In genomic region chr17:42653179-42654124, GRCh38 we compare ENCODE assay signal across 9 cellular contexts. TPM values are rescaled to one million over a fixed set of nuclear protein-coding genes. Genes with fewer than 3 reads are reported as not detected.
DNase-seq lines count a peak whose midpoint lies in the region; TF ChIP-seq lines count a peak whose summit lies in the region.
"Had no signal": no experiment of that assay in that cellular context is flagged by ENCODE, and none has a peak within 500 bp of the region (broad histone marks: within the 10 kb centered on the region; RNA-seq: fewer than 3 reads in every experiment).

No MANE protein-coding gene starts in this region.

- H3K9me3 ChIP-seq in HUES6 (ENCODE audit: control insufficient read depth, insufficient read depth, low read depth, low read length) (no peaks in the 10 kb centered on the region), stomach smooth muscle (ENCODE audit: control insufficient read depth in 2 of 2, low read length in 2 of 2) (no peaks in the 10 kb centered on the region)
- H3K9me3 ChIP-seq: neutrophil had no signal

- H3K9ac ChIP-seq in HUES6 (ENCODE audit: low read length) = peak overlapping the region; percentile 55
- peak overlapping the region; percentile 59 to 79 for H3K9ac ChIP-seq in stomach smooth muscle (ENCODE audit: low read length in 2 of 2)

- H3K36me3 ChIP-seq in HUES6 (ENCODE audit: control insufficient read depth, insufficient read depth, low read length) (no peaks in the 10 kb centered on the region), kidney epithelial cell (ENCODE audit: control insufficient read depth, insufficient read depth, low read length) (no peaks in the 10 kb centered on the region), stomach smooth muscle (ENCODE audit: control insufficient read depth in 2 of 2, insufficient read depth in 2 of 2, low read length in 2 of 2) (no peaks in the 10 kb centered on the region)
- H3K36me3 ChIP-seq: neutrophil had no signal

- H3K4me3 ChIP-seq in HUES6 (ENCODE audit: low read depth, low read length) (peak overlapping the region; percentile 31), choroid plexus epithelial cell (ENCODE audit: low read depth, low read length) (peak overlapping the region; percentile 56), kidney epithelial cell (ENCODE audit: low read depth, low read length) (peak overlapping the region; percentile 13), stomach smooth muscle (ENCODE audit: low read length in 2 of 2) (peak overlapping the region; percentile 72)

- H3K27ac ChIP-seq in HUES6 (ENCODE audit: low read depth, low read length) (no peak overlapping the region; the same call in 1 of the 2 replicates), stomach smooth muscle (ENCODE audit: low read length) (peak overlapping the region; percentile 84)
- H3K27ac ChIP-seq: neutrophil had no signal

- DNase-seq in choroid plexus epithelial cell (ENCODE audit: low read depth) = peak; percentile 83
- DNase-seq in kidney epithelial cell (ENCODE audit: low read depth) = no peak
- DNase-seq in NCI-H187 treated with DMSO at 0.1 percent for 48 hours (lab: John Stamatoyannopoulos, UW) = no peak
- DNase-seq in COLO829 (ENCODE audit: low spot score) = no peak
- no peak for DNase-seq in stimulated activated CD4-positive, alpha-beta T cell treated with anti-CD3 and anti-CD28 coated beads, Interleukin-12 subunit alpha, Interleukin-12 subunit beta, amount 100 ng/mL, for 4 hours
- no peak for DNase-seq in DMS153 treated with DMSO at 0.1 percent for 48 hours (lab: John Stamatoyannopoulos, UW; ENCODE audit: unreplicated experiment)

- H3K27me3 ChIP-seq in HUES6 (ENCODE audit: control insufficient read depth, insufficient read depth, low read length) (no peaks in the 10 kb centered on the region), kidney epithelial cell (ENCODE audit: control insufficient read depth, insufficient read depth, low read length) (no peaks in the 10 kb centered on the region), stomach smooth muscle (ENCODE audit: control insufficient read depth in 1 of 2, insufficient read depth in 2 of 2, low read length in 2 of 2) (no peaks in the 10 kb centered on the region)

- TF ChIP-seq CTCF in choroid plexus epithelial cell (conservative IDR thresholded peaks at IDR 0.05; ENCODE audit: low read depth, low read length) (no peak), kidney epithelial cell (IDR thresholded peaks at IDR 0.05; ENCODE audit: insufficient read depth, low read length, poor library complexity, severe bottlenecking) (no peak)

- H3K4me1 ChIP-seq in HUES6 (ENCODE audit: control insufficient read depth, insufficient read depth, low read length) (peaks cover 4% of the 10 kb centered on the region; the same call in 1 of the 2 replicates), stomach smooth muscle (ENCODE audit: control insufficient read depth, insufficient read depth, low read length) (peaks cover 5% of the 10 kb centered on the region)

RNA-seq across cellular contexts. Expression of gene TUBG2, which starts 5.6 kb away (rescaled TPM):
- 11.3 and 15.0 TPM in 2 replicates for total RNA-seq in kidney epithelial cell

RNA-seq across cellular contexts. Expression of gene PLEKHH3, which starts 23.3 kb away (rescaled TPM):
- total RNA-seq in kidney epithelial cell = 10.2 and 11.2 TPM in 2 replicates

RNA-seq across cellular contexts. Expression of gene CCR10, which starts 28.2 kb away (rescaled TPM):
- total RNA-seq in kidney epithelial cell = 3.1 and 8.9 TPM in 2 replicates

RNA-seq across cellular contexts. Expression of gene CNTNAP1, which starts 28.9 kb away (rescaled TPM):
- 5.8 and 7.0 TPM in 2 replicates for total RNA-seq in kidney epithelial cell

RNA-seq across cellular contexts. Expression of gene TUBG1, which starts 44.0 kb away (rescaled TPM):
- 37.6 and 56.1 TPM in 2 replicates for total RNA-seq in kidney epithelial cell

Comparison
In these comparisons a context has a peak if more than half of its experiments do, and no peak if none do; other contexts are left out.
1. H3K4me3 ChIP-seq: peak in every context shown above with its lines; median percentile 72 in stomach smooth muscle; 56 in choroid plexus epithelial cell; 31 in HUES6; 13 in kidney epithelial cell.